ENCODE assay signal across 16 cellular contexts in the genomic region with DNA sequence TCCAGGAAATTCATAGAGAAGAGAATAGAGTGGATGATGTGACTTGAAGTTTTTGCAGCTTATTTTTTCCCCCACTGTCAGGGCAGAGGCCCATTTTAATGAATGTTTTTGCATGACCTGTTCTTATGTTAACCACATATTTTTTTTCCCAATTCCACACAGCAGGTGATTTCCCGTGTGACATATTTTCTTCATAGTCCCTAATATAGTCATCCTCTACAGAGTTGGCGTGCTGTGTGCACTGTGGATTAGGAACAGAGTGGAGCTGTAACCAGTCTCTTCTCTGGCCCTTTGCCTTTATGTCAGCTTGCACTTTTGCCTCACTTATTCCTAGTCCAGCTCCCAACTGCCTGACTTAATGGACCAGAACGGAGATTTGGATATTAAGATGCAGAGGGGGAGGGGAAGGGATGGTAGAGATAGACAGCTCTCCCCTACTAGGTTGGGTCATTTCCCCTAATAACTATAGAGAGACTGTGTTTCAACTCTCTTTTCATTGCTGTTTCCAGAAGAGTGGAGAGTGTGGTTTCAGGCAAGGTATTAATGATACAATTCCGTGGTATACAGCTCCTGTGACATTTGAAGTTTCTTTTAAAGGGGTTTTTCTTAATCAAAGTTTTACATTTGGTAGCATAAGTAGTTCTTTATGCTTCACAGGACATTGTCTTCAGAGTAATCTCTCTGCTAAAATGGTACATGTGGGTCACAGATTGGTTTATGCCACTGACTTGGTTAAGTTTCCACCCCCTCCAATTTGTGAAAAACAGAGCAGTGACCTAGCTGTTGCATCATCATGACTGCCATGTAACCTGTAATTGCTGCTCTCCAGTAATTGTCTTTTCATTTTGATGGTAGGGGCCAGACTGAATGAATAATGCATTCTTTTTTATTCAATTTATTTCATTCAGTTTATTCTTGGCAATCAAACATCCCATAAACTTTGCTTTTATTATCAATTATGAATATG.
A peak's percentile ranks its signal among the peaks of the same experiment; 100 is the strongest.
DNase-seq lines count a peak whose midpoint lies in the region; ATAC-seq and TF ChIP-seq lines count a peak whose summit lies in the region.
"Had no signal": no experiment of that assay in that cellular context is flagged by ENCODE, and none has a peak within 500 bp of the region (broad histone marks: within the 10 kb centered on the region; RNA-seq: fewer than 3 reads in every experiment).

No MANE protein-coding gene starts in this region.

- H3K9me3 ChIP-seq in iPS-20b (ENCODE audit: insufficient read depth, low read depth, low read length) = no peaks in the 10 kb centered on the region
- H3K9me3 ChIP-seq: SJSA1, upper lobe of right lung had no signal

- peak overlapping the region; percentile 18 to 52 for H3K27ac Mint-ChIP-seq in natural killer cell
- H3K27ac Mint-ChIP-seq in natural killer cell treated with Interleukin-12 subunit alpha and Interleukin-12 subunit beta and Interleukin-15 and Interleukin-18, amount 100 ng/mL, for 72 hours = peak overlapping the region in 1 of 2 donors; percentile 17
- H3K27ac Mint-ChIP-seq in activated CD8-positive, alpha-beta T cell treated with anti-CD3 and anti-CD28 coated beads, Interleukin-2, amount 10 ng/mL, durations not matched to agents 7 days and 5 days = peak overlapping the region; percentile 16
- H3K27ac Mint-ChIP-seq: progenitor cell of endocrine pancreas had no signal

- POLR2A ChIA-PET in activated CD8-positive, alpha-beta T cell treated with anti-CD3 and anti-CD28 coated beads, Interleukin-2, amount 10 ng/mL, durations not matched to agents 7 days and 5 days (lab: Charles Lee) = interaction anchor here (2.5 kb wide), 1 partner anchor 15 kb away, joined by 5 read pairs; no protein-coding TSS in a partner anchor

- H3K36me3 Mint-ChIP-seq in natural killer cell = peaks cover 9% of the 10 kb centered on the region
- H3K36me3 Mint-ChIP-seq in natural killer cell treated with Interleukin-12 subunit alpha and Interleukin-12 subunit beta and Interleukin-15 and Interleukin-18, amount 100 ng/mL, for 72 hours = peaks cover 13% of the 10 kb centered on the region
- H3K36me3 Mint-ChIP-seq in activated CD8-positive, alpha-beta T cell treated with anti-CD3 and anti-CD28 coated beads, Interleukin-2, amount 10 ng/mL, durations not matched to agents 7 days and 5 days (ENCODE audit: low read depth) = peaks cover 71% of the 10 kb centered on the region

- no peak for TF ChIP-seq CTCF in natural killer cell (IDR thresholded peaks at IDR 0.05)

- intact Hi-C loops in natural killer cell (cut with micrococcal nuclease) = no loop called here

- DNase-seq in natural killer cell (no peak), NCI-H1092 (lab: John Stamatoyannopoulos, UW) (no peak)
- no peak for DNase-seq in natural killer cell treated with Interleukin-12 subunit alpha and Interleukin-12 subunit beta and Interleukin-15 and Interleukin-18, amount 100 ng/mL, for 72 hours (ENCODE audit: low spot score)
- no peak for DNase-seq in activated CD8-positive, alpha-beta T cell treated with anti-CD3 and anti-CD28 coated beads, Interleukin-2, amount 10 ng/mL, durations not matched to agents 7 days and 5 days
- no peak for DNase-seq in stimulated activated CD4-positive, alpha-beta T cell treated with anti-CD3 and anti-CD28 coated beads, Interleukin-15, amount 100 ng/mL, for 24 hours
- DNase-seq: activated CD8-positive, alpha-beta memory T cell treated with anti-CD3 and anti-CD28 coated beads, Interleukin-2, amount 50 U/mL, for 48 hours; effector CD4-positive, alpha-beta T cell; foreskin keratinocyte; immature natural killer cell; NK-92 treated with Interleukin-12 subunit alpha and Interleukin-12 subunit beta, amount 100 ng/mL, for 24 hours; upper lobe of right lung had no signal

- CTCF ChIA-PET in activated CD8-positive, alpha-beta T cell treated with anti-CD3 and anti-CD28 coated beads, Interleukin-2, amount 10 ng/mL, durations not matched to agents 7 days and 5 days (lab: Charles Lee) = interaction anchor here (0.7 to 5.6 kb wide), 7 partner anchors 12 to 358 kb away, joined by 3 to 36 read pairs (median 3); a partner anchor contains a TSS

- peaks cover 36 to 55% of the 10 kb centered on the region in 2 donors for H3K4me1 Mint-ChIP-seq in natural killer cell
- H3K4me1 Mint-ChIP-seq in natural killer cell treated with Interleukin-12 subunit alpha and Interleukin-12 subunit beta and Interleukin-15 and Interleukin-18, amount 100 ng/mL, for 72 hours (ENCODE audit: low read depth in 2 of 2) = peaks cover 23 to 30% of the 10 kb centered on the region in 2 donors
- H3K4me1 Mint-ChIP-seq in activated CD8-positive, alpha-beta T cell treated with anti-CD3 and anti-CD28 coated beads, Interleukin-2, amount 10 ng/mL, durations not matched to agents 7 days and 5 days (ENCODE audit: low read depth) = peaks cover 73% of the 10 kb centered on the region

- peaks cover 14% of the 10 kb centered on the region; the same call in 1 of the 2 replicates for H3K36me3 ChIP-seq in iPS-20b (ENCODE audit: insufficient read depth, low read depth, low read length)

- peak overlapping the region; percentile 19; the same call in 1 of the 2 replicates for H3K9ac ChIP-seq in iPS-20b (ENCODE audit: low read depth, low read length)

- H3K9me3 Mint-ChIP-seq in natural killer cell = no peaks in the 10 kb centered on the region
- H3K9me3 Mint-ChIP-seq in natural killer cell treated with Interleukin-12 subunit alpha and Interleukin-12 subunit beta and Interleukin-15 and Interleukin-18, amount 100 ng/mL, for 72 hours = no peaks in the 10 kb centered on the region
- H3K9me3 Mint-ChIP-seq in activated CD8-positive, alpha-beta T cell treated with anti-CD3 and anti-CD28 coated beads, Interleukin-2, amount 10 ng/mL, durations not matched to agents 7 days and 5 days (ENCODE audit: insufficient read depth) = no peaks in the 10 kb centered on the region
- H3K9me3 Mint-ChIP-seq: brain, immature natural killer cell had no signal

- ATAC-seq in natural killer cell (no peak), HG03095 (IDR thresholded peaks at IDR 0.05; ENCODE audit: unreplicated experiment) (no peak)
- no peak for ATAC-seq in natural killer cell treated with Interleukin-12 subunit alpha and Interleukin-12 subunit beta and Interleukin-15 and Interleukin-18, amount 100 ng/mL, for 72 hours
- no peak for ATAC-seq in activated CD8-positive, alpha-beta T cell treated with anti-CD3 and anti-CD28 coated beads, Interleukin-2, amount 10 ng/mL, durations not matched to agents 7 days and 5 days
- ATAC-seq: foreskin keratinocyte, upper lobe of right lung had no signal

- peak overlapping the region; percentile 1 for H3K27ac ChIP-seq in iPS-20b (ENCODE audit: low read length)
- H3K27ac ChIP-seq: foreskin keratinocyte, SJSA1, upper lobe of right lung had no signal

- H3K4me3 Mint-ChIP-seq in natural killer cell = no peak overlapping the region
- no peak overlapping the region for H3K4me3 Mint-ChIP-seq in natural killer cell treated with Interleukin-12 subunit alpha and Interleukin-12 subunit beta and Interleukin-15 and Interleukin-18, amount 100 ng/mL, for 72 hours
- H3K4me3 Mint-ChIP-seq in activated CD8-positive, alpha-beta T cell treated with anti-CD3 and anti-CD28 coated beads, Interleukin-2, amount 10 ng/mL, durations not matched to agents 7 days and 5 days = no peak overlapping the region
- H3K4me3 Mint-ChIP-seq: brain, immature natural killer cell had no signal

- peak overlapping the region; percentile 37; the same call in 1 of the 2 replicates for H3K4me3 ChIP-seq in iPS-20b (ENCODE audit: low read length)
- H3K4me3 ChIP-seq: SJSA1, upper lobe of right lung had no signal

- H3K4me1 ChIP-seq in iPS-20b (ENCODE audit: insufficient read depth, low read length) = peaks cover 58% of the 10 kb centered on the region
- H3K4me1 ChIP-seq: upper lobe of right lung had no signal

- H3K27me3 Mint-ChIP-seq in natural killer cell (ENCODE audit: low read depth in 2 of 2) = no peaks in the 10 kb centered on the region
- H3K27me3 Mint-ChIP-seq in natural killer cell treated with Interleukin-12 subunit alpha and Interleukin-12 subunit beta and Interleukin-15 and Interleukin-18, amount 100 ng/mL, for 72 hours = no peaks in the 10 kb centered on the region
- no peaks in the 10 kb centered on the region for H3K27me3 Mint-ChIP-seq in activated CD8-positive, alpha-beta T cell treated with anti-CD3 and anti-CD28 coated beads, Interleukin-2, amount 10 ng/mL, durations not matched to agents 7 days and 5 days (ENCODE audit: low read depth)
- H3K27me3 Mint-ChIP-seq: progenitor cell of endocrine pancreas had no signal

- H3K27me3 ChIP-seq in iPS-20b (ENCODE audit: insufficient read depth, low read length) = no peaks in the 10 kb centered on the region
- H3K27me3 ChIP-seq: foreskin keratinocyte, SJSA1, upper lobe of right lung had no signal
